In the genomic region with DNA sequence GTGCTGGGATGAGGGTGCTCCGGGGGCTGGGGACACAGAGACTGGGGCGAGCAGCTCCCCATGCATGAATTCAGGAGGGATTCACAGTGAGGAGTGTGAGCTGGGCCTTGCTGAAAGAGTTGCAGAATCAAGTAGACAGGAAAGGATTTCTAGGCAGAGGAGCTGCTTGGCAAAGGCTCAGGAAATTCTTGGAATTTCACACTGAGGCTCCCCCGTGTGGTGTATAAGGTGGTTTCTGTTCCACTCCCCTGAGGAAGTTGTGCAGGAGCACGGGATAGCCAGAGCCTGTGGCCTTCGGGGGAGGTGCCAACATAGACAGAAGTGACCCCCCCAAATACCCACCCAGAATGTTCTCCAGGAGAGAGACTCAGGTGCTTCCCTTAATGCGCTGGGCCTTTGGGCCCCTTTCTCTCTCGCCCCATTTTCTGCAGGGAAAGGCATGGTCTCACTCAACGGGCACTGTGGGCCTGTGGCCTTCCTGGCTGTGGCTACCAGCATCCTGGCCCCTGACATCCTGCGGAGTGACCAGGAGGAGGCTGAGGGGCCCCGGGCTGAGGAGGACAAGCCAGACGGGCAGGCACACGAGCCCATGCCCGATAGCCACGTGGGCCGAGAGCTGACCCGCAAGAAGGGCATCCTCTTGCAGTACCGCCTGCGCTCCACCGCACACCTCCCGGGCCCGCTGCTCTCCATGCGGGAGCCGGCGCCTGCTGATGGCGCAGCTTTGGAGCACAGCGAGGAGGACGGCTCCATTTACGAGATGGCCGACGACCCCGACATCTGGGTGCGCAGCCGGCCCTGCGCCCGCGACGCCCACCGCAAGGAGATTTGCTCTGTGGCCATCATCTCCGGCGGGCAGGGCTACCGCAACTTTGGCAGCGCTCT, we compare ENCODE assay signal across 10 cellular contexts. TPM values are rescaled to one million over a fixed set of nuclear protein-coding genes. Genes with fewer than 3 reads are reported as not detected.
DNase-seq lines count a peak whose midpoint lies in the region; ATAC-seq, FAIRE-seq and TF ChIP-seq lines count a peak whose summit lies in the region.
"Had no signal": no experiment of that assay in that cellular context is flagged by ENCODE, and none has a peak within 500 bp of the region (broad histone marks: within the 10 kb centered on the region; RNA-seq: fewer than 3 reads in every experiment).

No MANE protein-coding gene starts in this region.

- no peak overlapping the region for H2AFZ ChIP-seq in keratinocyte (ENCODE audit: control insufficient read depth, low read length)

- intact Hi-C loops in upper lobe of right lung (cut with DNase I) = no loop called here
- intact Hi-C loops in activated T-helper 2 cell treated with anti-CD3 and anti-CD28 coated beads, Interferon-gamma antibody, Interleukin-2, Interleukin-4, amounts not matched to agents 10 μg/mL and 5 μg/mL and 100 μg/mL, durations not matched to agents 14 hours and 24 hours and 36 hours (cut with micrococcal nuclease) = no loop called here

- DNase-seq in NCI-H2227 (lab: John Stamatoyannopoulos, UW; ENCODE audit: unreplicated experiment) = peak; percentile 42
- no peak for DNase-seq in NCI-H2227 treated with DMSO at 0.1 percent for 48 hours (lab: John Stamatoyannopoulos, UW)
- peak; percentile 58 to 72 for DNase-seq in T47D (ENCODE audit: low read depth in 1 of 2, low spot score in 1 of 2)
- no peak for DNase-seq in keratinocyte (ENCODE audit: low read depth, low spot score)
- DNase-seq in upper lobe of right lung = no peak
- no peak for DNase-seq in T-helper 17 cell
- DNase-seq in activated T-helper 2 cell treated with anti-CD3 and anti-CD28 coated beads, Interferon-gamma antibody, Interleukin-2, Interleukin-4, amounts not matched to agents 10 μg/mL and 5 μg/mL and 100 μg/mL, durations not matched to agents 14 hours and 24 hours and 36 hours (ENCODE audit: low spot score) = no peak
- DNase-seq in activated naive CD8-positive, alpha-beta T cell treated with anti-CD3 and anti-CD28 coated beads for 36 hours = no peak

- H3K79me2 ChIP-seq in keratinocyte (ENCODE audit: control insufficient read depth, insufficient read depth, low read length) = no peaks in the 10 kb centered on the region

- peak; percentile 52 for ATAC-seq in upper lobe of right lung
- ATAC-seq in T-helper 17 cell = no peak
- ATAC-seq: stimulated activated effector memory CD8-positive, alpha-beta T cell treated with anti-CD3 and anti-CD28 coated beads, Interleukin-12 subunit alpha, Interleukin-12 subunit beta, amount 100 ng/mL, for 72 hours had no signal

- no peak overlapping the region for H3K4me2 ChIP-seq in keratinocyte (ENCODE audit: control insufficient read depth, extremely low read depth, insufficient read depth, low read depth, low read length)

- H3K27me3 ChIP-seq in keratinocyte (ENCODE audit: control insufficient read depth, extremely low read depth, insufficient read depth, low read length) = no peaks in the 10 kb centered on the region
- no peaks in the 10 kb centered on the region for H3K27me3 ChIP-seq in upper lobe of right lung

- H3K9me3 ChIP-seq in keratinocyte (ENCODE audit: control insufficient read depth, low read depth, low read length) (no peaks in the 10 kb centered on the region), upper lobe of right lung (no peaks in the 10 kb centered on the region), T-helper 17 cell (ENCODE audit: control insufficient read depth, low read length, poor library complexity, severe bottlenecking) (no peaks in the 10 kb centered on the region)

- no peaks in the 10 kb centered on the region for H3K36me3 ChIP-seq in keratinocyte (ENCODE audit: control insufficient read depth in 2 of 2, extremely low read depth in 1 of 2, insufficient read depth in 2 of 2, low read length in 2 of 2)
- H3K36me3 ChIP-seq in upper lobe of right lung = peaks cover 11% of the 10 kb centered on the region

- H3K27ac ChIP-seq in keratinocyte (ENCODE audit: control insufficient read depth, insufficient read depth, low read length) = no peak overlapping the region
- no peak overlapping the region for H3K27ac ChIP-seq in upper lobe of right lung

- dilution Hi-C loops in keratinocyte (cut with MboI; ENCODE audit: extremely low pct_ligation_motif_present, low sequenced_read_pairs) = no loop called here

- no peak overlapping the region for H3K9ac ChIP-seq in keratinocyte (ENCODE audit: control insufficient read depth, extremely low read depth, insufficient read depth, low read length)

- no peaks in the 10 kb centered on the region for H4K20me1 ChIP-seq in keratinocyte (ENCODE audit: control insufficient read depth, extremely low read depth, insufficient read depth, low read length)

- H3K9me3 Mint-ChIP-seq in activated T-helper 2 cell treated with anti-CD3 and anti-CD28 coated beads, Interferon-gamma antibody, Interleukin-2, Interleukin-4, amounts not matched to agents 10 μg/mL and 5 μg/mL and 100 μg/mL, durations not matched to agents 14 hours and 24 hours and 36 hours = no peaks in the 10 kb centered on the region
- no peaks in the 10 kb centered on the region for H3K9me3 Mint-ChIP-seq in activated naive CD8-positive, alpha-beta T cell treated with anti-CD3 and anti-CD28 coated beads for 36 hours
- H3K9me3 Mint-ChIP-seq: stimulated activated effector memory CD8-positive, alpha-beta T cell treated with anti-CD3 and anti-CD28 coated beads, Interleukin-12 subunit alpha, Interleukin-12 subunit beta, amount 100 ng/mL, for 72 hours; T-helper 1 cell treated with Interleukin-12 subunit alpha and Interleukin-12 subunit beta and Interleukin-4 antibody, amounts not matched to agents 30 μg/mL and 1 μg/mL, for 36 hours had no signal

- no peaks in the 10 kb centered on the region for H3K9me1 ChIP-seq in keratinocyte (ENCODE audit: control insufficient read depth, extremely low read depth, insufficient read depth, low read length)

- H3K36me3 Mint-ChIP-seq in T-helper 17 cell (ENCODE audit: low read depth) = peaks cover 5% of the 10 kb centered on the region
- H3K36me3 Mint-ChIP-seq in activated T-helper 2 cell treated with anti-CD3 and anti-CD28 coated beads, Interferon-gamma antibody, Interleukin-2, Interleukin-4, amounts not matched to agents 10 μg/mL and 5 μg/mL and 100 μg/mL, durations not matched to agents 14 hours and 24 hours and 36 hours (ENCODE audit: low read depth) = no peaks in the 10 kb centered on the region
- H3K36me3 Mint-ChIP-seq in activated naive CD8-positive, alpha-beta T cell treated with anti-CD3 and anti-CD28 coated beads for 36 hours = no peaks in the 10 kb centered on the region
- H3K36me3 Mint-ChIP-seq: stimulated activated effector memory CD8-positive, alpha-beta T cell treated with anti-CD3 and anti-CD28 coated beads, Interleukin-12 subunit alpha, Interleukin-12 subunit beta, amount 100 ng/mL, for 72 hours had no signal

- in situ Hi-C loops in T47D (cut with HindIII; ENCODE audit: low pct_unique_long_range_greater_than_20kb, low sequenced_read_pairs) = no loop called here

- H3K4me3 ChIP-seq in keratinocyte (ENCODE audit: control insufficient read depth in 2 of 3, extremely low read depth in 1 of 3, insufficient read depth in 2 of 3, low read depth in 1 of 3, low read length in 3 of 3) (no peak overlapping the region), upper lobe of right lung (no peak overlapping the region)

- no peak for FAIRE-seq in keratinocyte (lab: Jason Lieb, UNC)

- no peaks in the 10 kb centered on the region for H3K4me1 Mint-ChIP-seq in T-helper 17 cell
- no peaks in the 10 kb centered on the region for H3K4me1 Mint-ChIP-seq in activated T-helper 2 cell treated with anti-CD3 and anti-CD28 coated beads, Interferon-gamma antibody, Interleukin-2, Interleukin-4, amounts not matched to agents 10 μg/mL and 5 μg/mL and 100 μg/mL, durations not matched to agents 14 hours and 24 hours and 36 hours (ENCODE audit: low read depth)
- H3K4me1 Mint-ChIP-seq in activated naive CD8-positive, alpha-beta T cell treated with anti-CD3 and anti-CD28 coated beads for 36 hours = no peaks in the 10 kb centered on the region
- H3K4me1 Mint-ChIP-seq: stimulated activated effector memory CD8-positive, alpha-beta T cell treated with anti-CD3 and anti-CD28 coated beads, Interleukin-12 subunit alpha, Interleukin-12 subunit beta, amount 100 ng/mL, for 72 hours had no signal

- peaks cover 42% of the 10 kb centered on the region for H3K27me3 Mint-ChIP-seq in T-helper 17 cell
- no peaks in the 10 kb centered on the region for H3K27me3 Mint-ChIP-seq in activated T-helper 2 cell treated with anti-CD3 and anti-CD28 coated beads, Interferon-gamma antibody, Interleukin-2, Interleukin-4, amounts not matched to agents 10 μg/mL and 5 μg/mL and 100 μg/mL, durations not matched to agents 14 hours and 24 hours and 36 hours (ENCODE audit: low read depth)
- peaks cover 14% of the 10 kb centered on the region for H3K27me3 Mint-ChIP-seq in activated naive CD8-positive, alpha-beta T cell treated with anti-CD3 and anti-CD28 coated beads for 36 hours

- H3K4me1 ChIP-seq in keratinocyte (ENCODE audit: control insufficient read depth, extremely low read depth, insufficient read depth, low read length) (no peaks in the 10 kb centered on the region), upper lobe of right lung (no peaks in the 10 kb centered on the region)

- no peak overlapping the region for H3K4me3 Mint-ChIP-seq in T-helper 17 cell
- H3K4me3 Mint-ChIP-seq in activated T-helper 2 cell treated with anti-CD3 and anti-CD28 coated beads, Interferon-gamma antibody, Interleukin-2, Interleukin-4, amounts not matched to agents 10 μg/mL and 5 μg/mL and 100 μg/mL, durations not matched to agents 14 hours and 24 hours and 36 hours (ENCODE audit: low read depth) = no peak overlapping the region
- H3K4me3 Mint-ChIP-seq in activated naive CD8-positive, alpha-beta T cell treated with anti-CD3 and anti-CD28 coated beads for 36 hours = no peak overlapping the region
- H3K4me3 Mint-ChIP-seq: stimulated activated effector memory CD8-positive, alpha-beta T cell treated with anti-CD3 and anti-CD28 coated beads, Interleukin-12 subunit alpha, Interleukin-12 subunit beta, amount 100 ng/mL, for 72 hours; T-helper 1 cell treated with Interleukin-12 subunit alpha and Interleukin-12 subunit beta and Interleukin-4 antibody, amounts not matched to agents 30 μg/mL and 1 μg/mL, for 36 hours had no signal

- no peak overlapping the region for H3K27ac Mint-ChIP-seq in T-helper 17 cell
- no peak overlapping the region for H3K27ac Mint-ChIP-seq in activated T-helper 2 cell treated with anti-CD3 and anti-CD28 coated beads, Interferon-gamma antibody, Interleukin-2, Interleukin-4, amounts not matched to agents 10 μg/mL and 5 μg/mL and 100 μg/mL, durations not matched to agents 14 hours and 24 hours and 36 hours
- no peak overlapping the region for H3K27ac Mint-ChIP-seq in activated naive CD8-positive, alpha-beta T cell treated with anti-CD3 and anti-CD28 coated beads for 36 hours
- H3K27ac Mint-ChIP-seq: stimulated activated effector memory CD8-positive, alpha-beta T cell treated with anti-CD3 and anti-CD28 coated beads, Interleukin-12 subunit alpha, Interleukin-12 subunit beta, amount 100 ng/mL, for 72 hours; T-helper 1 cell treated with Interleukin-12 subunit alpha and Interleukin-12 subunit beta and Interleukin-4 antibody, amounts not matched to agents 30 μg/mL and 1 μg/mL, for 36 hours had no signal

- peak; percentile 43 to 64 (median 51) for TF ChIP-seq CTCF in keratinocyte (optimal IDR thresholded peaks at IDR 0.05 in 1 of 3, IDR thresholded peaks at IDR 0.05 in 1 of 3, conservative IDR thresholded peaks at IDR 0.05 in 1 of 3; ENCODE audit: extremely low read depth in 1 of 3, insufficient read depth in 2 of 3, low read length in 3 of 3)
- TF ChIP-seq CTCF in upper lobe of right lung (IDR thresholded peaks at IDR 0.05) = peak; percentile 23

RNA-seq across cellular contexts. Expression of gene ACTL8, which starts 58.5 kb away (rescaled TPM):
- polyA plus RNA-seq in keratinocyte = not detected in 3 replicates
- polyA plus RNA-seq in keratinocyte (2011; ENCODE audit: low read depth) = not detected
- polyA plus RNA-seq in keratinocyte (2011; cell fraction: cytosol; rRNA removed) = not detected in 2 replicates
- polyA plus RNA-seq in keratinocyte (2011; cell fraction: nucleus; rRNA removed) = not detected in 2 replicates
- not detected in 2 replicates for polyA plus RNA-seq in keratinocyte (2012; ENCODE audit: low replicate concordance)
- polyA minus RNA-seq in keratinocyte = not detected in 3 replicates
- not detected for polyA minus RNA-seq in keratinocyte (2011; cell fraction: cytosol; rRNA and poly(A)+ RNA removed)
- polyA minus RNA-seq in keratinocyte (2011; cell fraction: nucleus; rRNA and poly(A)+ RNA removed) = not detected in 2 replicates
- not detected for total RNA-seq in upper lobe of right lung
- not detected for total RNA-seq in T-helper 17 cell
- total RNA-seq in activated T-helper 2 cell treated with anti-CD3 and anti-CD28 coated beads, Interferon-gamma antibody, Interleukin-2, Interleukin-4, amounts not matched to agents 10 μg/mL and 5 μg/mL and 100 μg/mL, durations not matched to agents 14 hours and 24 hours and 36 hours = not detected in 2 replicates
- total RNA-seq in activated naive CD8-positive, alpha-beta T cell treated with anti-CD3 and anti-CD28 coated beads for 36 hours = not detected

Comparison
In these comparisons a context has a peak if more than half of its experiments do, and no peak if none do; other contexts are left out.
1. DNase-seq: peak in NCI-H2227 (single experiment) and T47D (2 of 2); none in NCI-H2227 treated with DMSO at 0.1 percent for 48 hours (single experiment), keratinocyte (single experiment), upper lobe of right lung (single experiment), T-helper 17 cell (0 of 3), activated T-helper 2 cell treated with anti-CD3 and anti-CD28 coated beads, Interferon-gamma antibody, Interleukin-2, Interleukin-4, amounts not matched to agents 10 μg/mL and 5 μg/mL and 100 μg/mL, durations not matched to agents 14 hours and 24 hours and 36 hours (single experiment) and activated naive CD8-positive, alpha-beta T cell treated with anti-CD3 and anti-CD28 coated beads for 36 hours (single experiment).